In genomic region chr13:96229356-96229755, GRCh38 we compare ENCODE assay signal across 8 cellular contexts.
DNase-seq lines count a peak whose midpoint lies in the region; ATAC-seq and TF ChIP-seq lines count a peak whose summit lies in the region.

No MANE protein-coding gene starts in this region.

- ATAC-seq in HG02763 (IDR thresholded peaks at IDR 0.05; ENCODE audit: unreplicated experiment) = peak; percentile 54
- peak; percentile 40; the same call in 1 of the 2 replicates for ATAC-seq in PC-3
- ATAC-seq in gastroesophageal sphincter = no peak
- ATAC-seq in upper lobe of left lung (ENCODE audit: low FRiP score in 2 of 2) = no peak

- H4K20me1 ChIP-seq in PC-3 (ENCODE audit: low read length) = no peaks in the 10 kb centered on the region

- H2AFZ ChIP-seq in PC-3 (ENCODE audit: low read length) = no peak overlapping the region

- H3K27ac ChIP-seq in PC-3 (ENCODE audit: low read length) (no peak overlapping the region), gastroesophageal sphincter (no peak overlapping the region), tibial nerve (no peak overlapping the region), upper lobe of left lung (no peak overlapping the region)

- BruUV-seq in PC-3 (replicated peaks; lab: Mats Ljungman, UMichigan) = no TSS peak

- TF ChIP-seq EP300 in gastroesophageal sphincter (IDR thresholded peaks at IDR 0.05) (no peak), tibial nerve (IDR thresholded peaks at IDR 0.05) (no peak), upper lobe of left lung (IDR thresholded peaks at IDR 0.05) (no peak)

- H3K4me2 ChIP-seq in PC-3 (ENCODE audit: low read length) = no peak overlapping the region

- H3K9me2 ChIP-seq in PC-3 (replicated peaks; ENCODE audit: low read length) = no peaks in the 10 kb centered on the region

- H3K27me3 ChIP-seq in PC-3 (ENCODE audit: low read length) (no peaks in the 10 kb centered on the region), gastroesophageal sphincter (no peaks in the 10 kb centered on the region), tibial nerve (no peaks in the 10 kb centered on the region), upper lobe of left lung (no peaks in the 10 kb centered on the region)

- H3F3A ChIP-seq in PC-3 (ENCODE audit: low read length, unreplicated experiment) = no peaks in the 10 kb centered on the region

- H3K36me3 ChIP-seq in PC-3 (ENCODE audit: low read depth, low read length) (no peaks in the 10 kb centered on the region), gastroesophageal sphincter (no peaks in the 10 kb centered on the region), tibial nerve (no peaks in the 10 kb centered on the region), upper lobe of left lung (no peaks in the 10 kb centered on the region)

- no peak for TF ChIP-seq POLR2A in gastroesophageal sphincter (IDR thresholded peaks at IDR 0.05)
- no peak for TF ChIP-seq POLR2A in tibial nerve (IDR thresholded peaks at IDR 0.05)
- no peak for TF ChIP-seq POLR2A in upper lobe of left lung (IDR thresholded peaks at IDR 0.05)

- H3K4me1 ChIP-seq in PC-3 (ENCODE audit: insufficient read depth, low read length) (no peaks in the 10 kb centered on the region), gastroesophageal sphincter (peaks cover 0 to 5% (median 0%) of the 10 kb centered on the region in 3 donors), tibial nerve (no peaks in the 10 kb centered on the region), upper lobe of left lung (no peaks in the 10 kb centered on the region)

- no peaks in the 10 kb centered on the region for H3K79me2 ChIP-seq in PC-3 (ENCODE audit: low read length)

- intact Hi-C loops in PC-3 (cut with micrococcal nuclease) = loop anchor here (1.0 kb wide), 1 partner anchor 209 kb away; no protein-coding TSS in a partner anchor

- TF ChIP-seq CTCF in GM13976 (IDR thresholded peaks at IDR 0.05; ENCODE audit: borderline replicate concordance, control extremely low read depth, extremely low read depth, insufficient read depth, missing control alignments) = peak; percentile 37
- peak; percentile 59 for TF ChIP-seq CTCF in PC-3 (conservative IDR thresholded peaks at IDR 0.05; ENCODE audit: low read depth, low read length)
- peak in 1 of 4 experiments; percentile 26 for TF ChIP-seq CTCF in gastroesophageal sphincter (IDR thresholded peaks at IDR 0.05)
- TF ChIP-seq CTCF in tibial nerve (IDR thresholded peaks at IDR 0.05) = peak in 1 of 5 experiments; percentile 5
- peak in 1 of 6 experiments; percentile 12 for TF ChIP-seq CTCF in upper lobe of left lung (IDR thresholded peaks at IDR 0.05)

- DNase-seq in GM13976 (ENCODE audit: low spot score) (no peak), PC-3 (peak; percentile 48), islet precursor cell (peak; percentile 54), tibial nerve (ENCODE audit: low spot score in 2 of 2) (no peak), upper lobe of left lung (no peak)
- no peak for DNase-seq in stimulated activated CD4-positive, alpha-beta T cell treated with anti-CD3 and anti-CD28 coated beads, Interleukin-4, amount 100 ng/mL, for 4 hours

- POLR2A ChIA-PET in PC-3 (lab: Charles Lee; ENCODE audit: unreplicated experiment) = no interaction called here

- no peak overlapping the region for H3K4me3 ChIP-seq in PC-3 (ENCODE audit: low read length)
- H3K4me3 ChIP-seq in gastroesophageal sphincter = no peak overlapping the region
- no peak overlapping the region for H3K4me3 ChIP-seq in tibial nerve
- no peak overlapping the region for H3K4me3 ChIP-seq in upper lobe of left lung

- CTCF ChIA-PET in PC-3 (lab: Charles Lee) = interaction anchor here (0.8 to 1.0 kb wide), 2 partner anchors 209 to 588 kb away, joined by 7 to 14 read pairs; no protein-coding TSS in a partner anchor

- H3K9me3 ChIP-seq in PC-3 (ENCODE audit: low read length) = no peaks in the 10 kb centered on the region
- H3K9me3 ChIP-seq in gastroesophageal sphincter = no peaks in the 10 kb centered on the region
- H3K9me3 ChIP-seq in tibial nerve = no peaks in the 10 kb centered on the region
- H3K9me3 ChIP-seq in upper lobe of left lung = no peaks in the 10 kb centered on the region

- WGBS in gastroesophageal sphincter (ENCODE audit: low coverage in 1 of 2), 2 donors = 0 to 14% methylated on average over 1 to 2 of the region's 2 CpGs
- WGBS in tibial nerve, 2 donors = 19 to 41% methylated on average over 2 of the region's 2 CpGs
- 17 to 23% methylated on average over 2 of the region's 2 CpGs for WGBS in upper lobe of left lung, 2 donors

- in situ Hi-C loops in GM13976 (cut with MboI; ENCODE audit: low sequenced_read_pairs, unreplicated experiment) = no loop called here

- no peak overlapping the region for H3K9ac ChIP-seq in PC-3 (ENCODE audit: low read length)

Comparison
In these comparisons a context has a peak if more than half of its experiments do, and no peak if none do; other contexts are left out.
1. DNase-seq: peak in PC-3 (single experiment) and islet precursor cell (single experiment); none in GM13976 (single experiment), tibial nerve (0 of 2), stimulated activated CD4-positive, alpha-beta T cell treated with anti-CD3 and anti-CD28 coated beads, Interleukin-4, amount 100 ng/mL, for 4 hours (0 of 2) and upper lobe of left lung (0 of 2).
2. ATAC-seq: peak in HG02763 (single experiment) and PC-3 (single experiment); none in gastroesophageal sphincter (single experiment) and upper lobe of left lung (0 of 2).